Comparison of ENCODE assay signal across 17 cellular contexts in genomic region chr5:131303537-131303936, GRCh38. TPM values are rescaled to one million over a fixed set of nuclear protein-coding genes. Genes with fewer than 3 reads are reported as not detected.
DNase-seq lines count a peak whose midpoint lies in the region; ATAC-seq and TF ChIP-seq lines count a peak whose summit lies in the region.
"Had no signal": no experiment of that assay in that cellular context is flagged by ENCODE, and none has a peak within 500 bp of the region (broad histone marks: within the 10 kb centered on the region; RNA-seq: fewer than 3 reads in every experiment).

No MANE protein-coding gene starts in this region.

- H3K27ac Mint-ChIP-seq in CD8-positive, alpha-beta memory T cell, result peak overlapping the region in 7 of 8 donors; percentile 3 to 61 (median 40)
- peak overlapping the region; percentile 7 for H3K27ac Mint-ChIP-seq in activated CD8-positive, alpha-beta T cell treated with anti-CD3 and anti-CD28 coated beads, Interleukin-2, amount 10 ng/mL, durations not matched to agents 7 days and 5 days
- H3K27ac Mint-ChIP-seq: WTC11 had no signal

- DNase-seq in A673 (ENCODE audit: low spot score), result peak; percentile 53
- no peak for DNase-seq in CD8-positive, alpha-beta memory T cell
- no peak for DNase-seq in activated CD8-positive, alpha-beta T cell treated with anti-CD3 and anti-CD28 coated beads, Interleukin-2, amount 10 ng/mL, durations not matched to agents 7 days and 5 days
- DNase-seq in fibroblast of peridontal ligament (ENCODE audit: extremely low read depth), result peak; percentile 85
- DNase-seq in midbrain (lab: John Stamatoyannopoulos, UW), result no peak
- DNase-seq in anterior cingulate cortex (lab: John Stamatoyannopoulos, UW), result no peak
- DNase-seq: islet precursor cell, naive B cell, NCI-H1694 treated with DMSO at 0.1 percent for 48 hours, SJCRH30 had no signal

- no peaks in the 10 kb centered on the region for H3K9me3 Mint-ChIP-seq in CD8-positive, alpha-beta memory T cell
- no peaks in the 10 kb centered on the region for H3K9me3 Mint-ChIP-seq in activated CD8-positive, alpha-beta T cell treated with anti-CD3 and anti-CD28 coated beads, Interleukin-2, amount 10 ng/mL, durations not matched to agents 7 days and 5 days (ENCODE audit: insufficient read depth)

- TF ChIP-seq CTCF in A673 (conservative IDR thresholded peaks at IDR 0.05; ENCODE audit: low read depth, low read length), result no peak

- CTCF ChIA-PET in A673 (lab: Charles Lee), result no interaction called here
- CTCF ChIA-PET in CD8-positive, alpha-beta memory T cell (lab: Charles Lee), result no interaction called here
- CTCF ChIA-PET in activated CD8-positive, alpha-beta T cell treated with anti-CD3 and anti-CD28 coated beads, Interleukin-2, amount 10 ng/mL, durations not matched to agents 7 days and 5 days (lab: Charles Lee), result interaction anchor here (2.0 kb wide), 1 partner anchor 9 kb away, joined by 4 read pairs; no protein-coding TSS in a partner anchor

- peaks cover 31% of the 10 kb centered on the region for H3K4me1 ChIP-seq in A673 (ENCODE audit: insufficient read depth, low read length, poor library complexity, severe bottlenecking)
- peaks cover 63% of the 10 kb centered on the region for H3K4me1 ChIP-seq in CD8-positive, alpha-beta memory T cell (ENCODE audit: insufficient read depth, low read length)
- H3K4me1 ChIP-seq: SJCRH30 had no signal

- no peaks in the 10 kb centered on the region for H3K27me3 Mint-ChIP-seq in CD8-positive, alpha-beta memory T cell
- no peaks in the 10 kb centered on the region for H3K27me3 Mint-ChIP-seq in activated CD8-positive, alpha-beta T cell treated with anti-CD3 and anti-CD28 coated beads, Interleukin-2, amount 10 ng/mL, durations not matched to agents 7 days and 5 days (ENCODE audit: low read depth)
- H3K27me3 Mint-ChIP-seq: naive B cell had no signal

- H3K27ac ChIP-seq in A673 (ENCODE audit: low read depth, low read length, poor library complexity, severe bottlenecking), result peak overlapping the region; percentile 38
- no peak overlapping the region for H3K27ac ChIP-seq in CD8-positive, alpha-beta memory T cell (ENCODE audit: low read depth, low read length)
- H3K27ac ChIP-seq: coronary artery, KMS-11, SJCRH30 had no signal

- no peak overlapping the region for H3K4me3 ChIP-seq in A673 (ENCODE audit: low read depth, low read length, poor library complexity, severe bottlenecking)
- no peak overlapping the region for H3K4me3 ChIP-seq in CD8-positive, alpha-beta memory T cell (ENCODE audit: low read length)
- H3K4me3 ChIP-seq: coronary artery, SJCRH30 had no signal

- H3K4me1 Mint-ChIP-seq in CD8-positive, alpha-beta memory T cell, result peaks cover 66 to 83% (median 80%) of the 10 kb centered on the region in 3 donors
- H3K4me1 Mint-ChIP-seq in activated CD8-positive, alpha-beta T cell treated with anti-CD3 and anti-CD28 coated beads, Interleukin-2, amount 10 ng/mL, durations not matched to agents 7 days and 5 days (ENCODE audit: low read depth), result peaks cover 63% of the 10 kb centered on the region

- ATAC-seq in activated CD8-positive, alpha-beta T cell treated with anti-CD3 and anti-CD28 coated beads, Interleukin-2, amount 10 ng/mL, durations not matched to agents 7 days and 5 days, result no peak
- ATAC-seq in GM21447 (IDR thresholded peaks at IDR 0.05; ENCODE audit: unreplicated experiment) (no peak), GM21390 (IDR thresholded peaks at IDR 0.05; ENCODE audit: unreplicated experiment) (no peak)
- ATAC-seq: sciatic nerve, WTC11 had no signal

- peaks cover 6% of the 10 kb centered on the region for H3K9me3 ChIP-seq in A673 (ENCODE audit: low read depth, low read length, poor library complexity, severe bottlenecking)
- no peaks in the 10 kb centered on the region for H3K9me3 ChIP-seq in CD8-positive, alpha-beta memory T cell (ENCODE audit: low read length)

- BruUV-seq in A673 (replicated peaks; lab: Mats Ljungman, UMichigan), result no TSS peak

- no peaks in the 10 kb centered on the region for H3K36me3 ChIP-seq in A673 (ENCODE audit: insufficient read depth, low read length, poor library complexity, severe bottlenecking)
- no peaks in the 10 kb centered on the region for H3K36me3 ChIP-seq in CD8-positive, alpha-beta memory T cell (ENCODE audit: insufficient read depth, low read length)
- H3K36me3 ChIP-seq: SJCRH30 had no signal

- no peaks in the 10 kb centered on the region for H3K27me3 ChIP-seq in A673 (replicated peaks; ENCODE audit: insufficient read depth, low read depth, low read length, poor library complexity)
- no peaks in the 10 kb centered on the region for H3K27me3 ChIP-seq in CD8-positive, alpha-beta memory T cell (ENCODE audit: insufficient read depth, low read length, poor library complexity, severe bottlenecking)
- H3K27me3 ChIP-seq: SJCRH30 had no signal

- POLR2A ChIA-PET in A673 (lab: Charles Lee; ENCODE audit: low non-redundant PET), result no interaction called here
- POLR2A ChIA-PET in CD8-positive, alpha-beta memory T cell (lab: Charles Lee), result interaction anchor here (1.1 kb wide), 1 partner anchor 9 kb away, joined by 6 read pairs; no protein-coding TSS in a partner anchor
- POLR2A ChIA-PET in activated CD8-positive, alpha-beta T cell treated with anti-CD3 and anti-CD28 coated beads, Interleukin-2, amount 10 ng/mL, durations not matched to agents 7 days and 5 days (lab: Charles Lee), result no interaction called here

- peak overlapping the region in 2 of 7 donors; percentile 0 to 21 for H3K4me3 Mint-ChIP-seq in CD8-positive, alpha-beta memory T cell
- no peak overlapping the region for H3K4me3 Mint-ChIP-seq in activated CD8-positive, alpha-beta T cell treated with anti-CD3 and anti-CD28 coated beads, Interleukin-2, amount 10 ng/mL, durations not matched to agents 7 days and 5 days
- H3K4me3 Mint-ChIP-seq: CD14-positive monocyte, WTC11 had no signal

- peaks cover 0 to 56% (median 9%) of the 10 kb centered on the region in 3 donors for H3K36me3 Mint-ChIP-seq in CD8-positive, alpha-beta memory T cell
- H3K36me3 Mint-ChIP-seq in activated CD8-positive, alpha-beta T cell treated with anti-CD3 and anti-CD28 coated beads, Interleukin-2, amount 10 ng/mL, durations not matched to agents 7 days and 5 days (ENCODE audit: low read depth), result peaks cover 58% of the 10 kb centered on the region

- intact Hi-C loops in A673 (cut with micrococcal nuclease; ENCODE audit: unreplicated experiment), result no loop called here

RNA-seq across cellular contexts. Expression of gene CDC42SE2, which starts 39.7 kb away (rescaled TPM):
- 25.5 and 26.6 TPM in 2 replicates for total RNA-seq in A673 (2021)
- 100 to 1,000 TPM; 125 to 131 TPM for total RNA-seq in CD8-positive, alpha-beta memory T cell
- polyA plus RNA-seq in CD8-positive, alpha-beta memory T cell, result 460 TPM
- 100 to 1,000 TPM; 115 to 126 TPM for total RNA-seq in activated CD8-positive, alpha-beta T cell treated with anti-CD3 and anti-CD28 coated beads, Interleukin-2, amount 10 ng/mL, durations not matched to agents 7 days and 5 days

Comparison
In these comparisons a context has a peak if more than half of its experiments do, and no peak if none do; other contexts are left out.
1. DNase-seq: peak in A673 (single experiment) and fibroblast of peridontal ligament (single experiment); none in CD8-positive, alpha-beta memory T cell (0 of 5), activated CD8-positive, alpha-beta T cell treated with anti-CD3 and anti-CD28 coated beads, Interleukin-2, amount 10 ng/mL, durations not matched to agents 7 days and 5 days (single experiment), midbrain (single experiment) and anterior cingulate cortex (0 of 58).